In the genomic region with DNA sequence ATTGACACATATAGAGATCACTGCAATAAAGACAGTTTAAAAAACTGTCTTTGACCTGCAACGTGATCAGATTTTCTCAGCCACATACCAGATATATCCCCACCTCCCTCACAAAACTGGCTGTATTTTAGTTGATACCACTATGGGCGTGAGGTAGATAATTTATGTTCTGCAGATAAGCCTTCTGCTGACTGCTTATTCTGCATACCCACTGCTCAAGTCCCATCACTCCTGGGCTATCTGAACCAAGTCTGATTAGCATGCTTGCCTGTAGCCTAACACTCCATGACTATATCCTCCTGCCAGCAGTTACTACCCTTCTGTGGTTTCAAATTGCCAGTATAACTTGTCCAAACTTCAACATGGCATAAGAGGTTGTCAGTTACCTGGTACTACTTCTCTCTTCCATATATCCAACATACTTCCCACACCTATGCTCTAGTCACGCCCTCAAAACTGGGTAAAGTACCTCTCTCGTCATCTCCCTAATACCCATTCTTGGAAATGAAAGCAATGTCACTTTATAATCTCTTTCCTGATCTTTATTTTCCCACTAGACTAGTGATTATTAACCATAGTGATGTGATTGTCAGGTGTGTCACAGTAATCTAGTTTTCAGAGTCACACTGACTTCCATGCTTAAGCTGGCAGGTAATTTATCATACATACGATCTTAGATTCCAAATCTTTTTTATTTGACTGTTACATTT, we compare ENCODE assay signal across 25 cellular contexts.
DNase-seq lines count a peak whose midpoint lies in the region; ATAC-seq and TF ChIP-seq lines count a peak whose summit lies in the region.
"Had no signal": no experiment of that assay in that cellular context is flagged by ENCODE, and none has a peak within 500 bp of the region (broad histone marks: within the 10 kb centered on the region; RNA-seq: fewer than 3 reads in every experiment).

No MANE protein-coding gene starts in this region.

- no peak for DNase-seq in activated T-cell treated with anti-CD3 and anti-CD28 coated beads, Interleukin-2, amount 50 U/mL, for 24 hours
- DNase-seq in activated T-cell treated with anti-CD3 and anti-CD28 coated beads, Interleukin-2, amount 50 U/mL, for 4 hours: no peak
- no peak for DNase-seq in hepatocyte (ENCODE audit: low spot score)
- no peak for DNase-seq in stimulated activated naive B cell treated with anti-CD40 and anti-IgM and Interleukin-4, amounts not matched to agents 10 μg/mL and 1 μg/mL and 100 μg/mL, for 72 hours
- DNase-seq in iPS-NIHi11 (ENCODE audit: low spot score): no peak
- DNase-seq in cerebellar cortex (ENCODE audit: low spot score): no peak
- DNase-seq in cortex of kidney (lab: John Stamatoyannopoulos, UW): no peak
- DNase-seq: activated CD4-positive, alpha-beta T cell treated with anti-CD3 and anti-CD28 coated beads for 4 hours; activated effector memory CD4-positive, alpha-beta T cell treated with anti-CD3 and anti-CD28 coated beads, Interleukin-2, amount 50 U/mL, for 16 hours; CD4-positive, CD25-positive, alpha-beta regulatory T cell; DND-41; endodermal cell; esophagus squamous epithelium; foreskin keratinocyte; MG63; NCI-H1105; NCI-H187; NCI-H2171; NCI-H510A; ovary; stimulated activated naive CD4-positive, alpha-beta T cell; upper lobe of right lung had no signal

- H4K20me1 ChIP-seq in OCI-LY1 (ENCODE audit: insufficient read depth, low read length): no peaks in the 10 kb centered on the region
- peaks cover 3% of the 10 kb centered on the region for H4K20me1 ChIP-seq in hepatocyte (ENCODE audit: insufficient read depth, poor library complexity, severe bottlenecking)

- peaks cover 25% of the 10 kb centered on the region for H3F3A ChIP-seq in OCI-LY1 (ENCODE audit: insufficient read depth, low read length)

- no peaks in the 10 kb centered on the region for H3K36me3 Mint-ChIP-seq in activated T-cell treated with anti-CD3 and anti-CD28 coated beads, Interleukin-2, amount 50 U/mL, for 24 hours (ENCODE audit: low read depth)
- no peaks in the 10 kb centered on the region for H3K36me3 Mint-ChIP-seq in activated T-cell treated with anti-CD3 and anti-CD28 coated beads, Interleukin-2, amount 50 U/mL, for 4 hours (ENCODE audit: insufficient read depth)
- no peaks in the 10 kb centered on the region for H3K36me3 Mint-ChIP-seq in stimulated activated naive B cell treated with anti-CD40 and anti-IgM and Interleukin-4, amounts not matched to agents 10 μg/mL and 1 μg/mL and 100 μg/mL, for 72 hours
- H3K36me3 Mint-ChIP-seq: CD4-positive, CD25-positive, alpha-beta regulatory T cell had no signal

- H3K9me3 ChIP-seq in OCI-LY1 (ENCODE audit: low read length) (no peaks in the 10 kb centered on the region), hepatocyte (ENCODE audit: low read depth) (no peaks in the 10 kb centered on the region)
- H3K9me3 ChIP-seq: esophagus squamous epithelium, MG63, ovary, upper lobe of right lung had no signal

- H3K27me3 ChIP-seq in OCI-LY1 (ENCODE audit: insufficient read depth, low read length) (no peaks in the 10 kb centered on the region), hepatocyte (no peaks in the 10 kb centered on the region)
- H3K27me3 ChIP-seq: foreskin keratinocyte, MG63, ovary, upper lobe of right lung had no signal

- H3K4me1 Mint-ChIP-seq in activated T-cell treated with anti-CD3 and anti-CD28 coated beads, Interleukin-2, amount 50 U/mL, for 24 hours (ENCODE audit: low read depth): peaks cover 65% of the 10 kb centered on the region
- peaks cover 40% of the 10 kb centered on the region for H3K4me1 Mint-ChIP-seq in activated T-cell treated with anti-CD3 and anti-CD28 coated beads, Interleukin-2, amount 50 U/mL, for 4 hours (ENCODE audit: low read depth)
- H3K4me1 Mint-ChIP-seq in stimulated activated naive B cell treated with anti-CD40 and anti-IgM and Interleukin-4, amounts not matched to agents 10 μg/mL and 1 μg/mL and 100 μg/mL, for 72 hours: peaks cover 42 to 68% of the 10 kb centered on the region in 2 donors
- H3K4me1 Mint-ChIP-seq: endodermal cell had no signal

- H3K27me3 Mint-ChIP-seq in activated T-cell treated with anti-CD3 and anti-CD28 coated beads, Interleukin-2, amount 50 U/mL, for 24 hours: peaks cover 9% of the 10 kb centered on the region
- H3K27me3 Mint-ChIP-seq in activated T-cell treated with anti-CD3 and anti-CD28 coated beads, Interleukin-2, amount 50 U/mL, for 4 hours (ENCODE audit: low read depth): peaks cover 10% of the 10 kb centered on the region
- no peaks in the 10 kb centered on the region for H3K27me3 Mint-ChIP-seq in stimulated activated naive B cell treated with anti-CD40 and anti-IgM and Interleukin-4, amounts not matched to agents 10 μg/mL and 1 μg/mL and 100 μg/mL, for 72 hours

- H3K4me1 ChIP-seq in OCI-LY1 (ENCODE audit: insufficient read depth, low read length, severe bottlenecking): peaks cover 94% of the 10 kb centered on the region
- no peaks in the 10 kb centered on the region for H3K4me1 ChIP-seq in hepatocyte (ENCODE audit: insufficient read depth)
- H3K4me1 ChIP-seq: upper lobe of right lung had no signal

- H3K79me2 ChIP-seq in OCI-LY1 (ENCODE audit: insufficient read depth, low read length) (0 out of 2 replicates have a peak, but pooled peaks cover 16% of the 10 kb centered on the region), hepatocyte (peaks cover 99% of the 10 kb centered on the region)

- peak overlapping the region; percentile 31 for H3K27ac Mint-ChIP-seq in activated T-cell treated with anti-CD3 and anti-CD28 coated beads, Interleukin-2, amount 50 U/mL, for 24 hours
- peak overlapping the region; percentile 59 for H3K27ac Mint-ChIP-seq in stimulated activated naive B cell treated with anti-CD40 and anti-IgM and Interleukin-4, amounts not matched to agents 10 μg/mL and 1 μg/mL and 100 μg/mL, for 72 hours
- H3K27ac Mint-ChIP-seq: endodermal cell had no signal

- H2AFZ ChIP-seq in OCI-LY1 (ENCODE audit: low read length) (no peak overlapping the region), hepatocyte (no peak overlapping the region)

- WGBS in hepatocyte (ENCODE audit: low lambda C conversion rate, missing lambda C conversion rate): 77% methylated on average over 5 of the region's 5 CpGs

- H3K9me2 ChIP-seq in OCI-LY1 (ENCODE audit: low read depth, low read length) (no peaks in the 10 kb centered on the region), hepatocyte (replicated peaks; ENCODE audit: insufficient read depth) (no peaks in the 10 kb centered on the region)

- peak overlapping the region; percentile 35 for H3K4me3 ChIP-seq in OCI-LY1 (ENCODE audit: low read depth, low read length, poor library complexity, severe bottlenecking)
- H3K4me3 ChIP-seq in hepatocyte: no peak overlapping the region
- H3K4me3 ChIP-seq: esophagus squamous epithelium, MG63, ovary, upper lobe of right lung had no signal

- H3K4me3 Mint-ChIP-seq in activated T-cell treated with anti-CD3 and anti-CD28 coated beads, Interleukin-2, amount 50 U/mL, for 24 hours: no peak overlapping the region
- H3K4me3 Mint-ChIP-seq in activated T-cell treated with anti-CD3 and anti-CD28 coated beads, Interleukin-2, amount 50 U/mL, for 4 hours: no peak overlapping the region
- no peak overlapping the region for H3K4me3 Mint-ChIP-seq in stimulated activated naive B cell treated with anti-CD40 and anti-IgM and Interleukin-4, amounts not matched to agents 10 μg/mL and 1 μg/mL and 100 μg/mL, for 72 hours
- H3K4me3 Mint-ChIP-seq: CD4-positive, CD25-positive, alpha-beta regulatory T cell; endodermal cell; neural crest cell had no signal

- ATAC-seq in activated T-cell treated with anti-CD3 and anti-CD28 coated beads, Interleukin-2, amount 50 U/mL, for 4 hours: no peak
- no peak for ATAC-seq in stimulated activated naive B cell treated with anti-CD40 and anti-IgM and Interleukin-4, amounts not matched to agents 10 μg/mL and 1 μg/mL and 100 μg/mL, for 72 hours (replicated peaks)
- ATAC-seq: foreskin keratinocyte, SK-N-SH treated with all-trans-retinoic acid at 6 μM for 48 hours, upper lobe of right lung had no signal

- H3K27ac ChIP-seq in OCI-LY1 (ENCODE audit: low read depth, low read length, poor library complexity, severe bottlenecking) (peak overlapping the region; percentile 98), hepatocyte (peak overlapping the region; percentile 65)
- H3K27ac ChIP-seq: foreskin keratinocyte, ovary, upper lobe of right lung had no signal

- H3K4me2 ChIP-seq in OCI-LY1 (ENCODE audit: low read length) (peak overlapping the region; percentile 60), hepatocyte (no peak overlapping the region)

- H3K9ac ChIP-seq in OCI-LY1 (ENCODE audit: low read length): peak overlapping the region; percentile 53

- H3K9me3 Mint-ChIP-seq in activated T-cell treated with anti-CD3 and anti-CD28 coated beads, Interleukin-2, amount 50 U/mL, for 24 hours: no peaks in the 10 kb centered on the region
- no peaks in the 10 kb centered on the region for H3K9me3 Mint-ChIP-seq in activated T-cell treated with anti-CD3 and anti-CD28 coated beads, Interleukin-2, amount 50 U/mL, for 4 hours
- no peaks in the 10 kb centered on the region for H3K9me3 Mint-ChIP-seq in stimulated activated naive B cell treated with anti-CD40 and anti-IgM and Interleukin-4, amounts not matched to agents 10 μg/mL and 1 μg/mL and 100 μg/mL, for 72 hours
- H3K9me3 Mint-ChIP-seq: CD4-positive, CD25-positive, alpha-beta regulatory T cell; endodermal cell; neural crest cell had no signal

- TF ChIP-seq CTCF in OCI-LY1 (IDR thresholded peaks at IDR 0.05; ENCODE audit: low read length): no peak
- no peak for TF ChIP-seq CTCF in hepatocyte (IDR thresholded peaks at IDR 0.05; ENCODE audit: poor library complexity)

- peaks cover 11% of the 10 kb centered on the region; the same call in 1 of the 2 replicates for H3K36me3 ChIP-seq in OCI-LY1 (ENCODE audit: insufficient read depth, low read length)
- H3K36me3 ChIP-seq in hepatocyte (replicated peaks; ENCODE audit: insufficient read depth, low read depth): no peaks in the 10 kb centered on the region
- H3K36me3 ChIP-seq: esophagus squamous epithelium, ovary, upper lobe of right lung had no signal
